ENCODE assay signal across 13 cellular contexts in the genomic region with DNA sequence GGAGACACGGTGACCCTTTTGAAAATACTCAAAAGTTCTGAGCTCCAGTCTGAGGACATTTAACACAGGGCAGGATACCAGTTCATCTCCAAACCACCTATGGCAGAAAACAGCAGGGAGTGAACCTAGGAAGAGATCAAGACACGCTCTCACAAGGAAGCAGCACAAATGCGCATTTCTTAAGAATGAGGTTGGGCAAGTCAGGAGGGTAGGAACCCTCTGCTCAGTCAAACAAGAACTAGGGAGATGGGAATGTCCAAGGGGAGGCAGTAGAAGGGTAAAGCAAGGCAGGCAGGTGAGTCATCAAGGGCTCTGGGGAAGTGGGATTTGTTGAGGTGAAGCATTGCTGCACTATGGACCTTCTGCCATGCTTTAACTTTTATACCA.
"Had no signal": no experiment of that assay in that cellular context is flagged by ENCODE, and none has a peak within 500 bp of the region (broad histone marks: within the 10 kb centered on the region; RNA-seq: fewer than 3 reads in every experiment).

No MANE protein-coding gene starts in this region.

- FAIRE-seq: small intestine, urothelium cell line had no signal

- H3K27ac Mint-ChIP-seq: activated B cell treated with CpG ODN at 0.5 μM for 24 hours; activated CD4-positive, alpha-beta T cell treated with anti-CD3 and anti-CD28 coated beads, Interleukin-2, amount 10 ng/mL, durations not matched to agents 24 days and 14 days had no signal

- H3K4me3 Mint-ChIP-seq: activated B cell treated with CpG ODN at 0.5 μM for 24 hours; activated CD4-positive, alpha-beta T cell treated with anti-CD3 and anti-CD28 coated beads, Interleukin-2, amount 10 ng/mL, durations not matched to agents 24 days and 14 days had no signal

- H3K4me3 ChIP-seq: esophagus muscularis mucosa had no signal

- H3K4me1 Mint-ChIP-seq: activated CD4-positive, alpha-beta T cell treated with anti-CD3 and anti-CD28 coated beads, Interleukin-2, amount 10 ng/mL, durations not matched to agents 24 days and 14 days had no signal

- H3K36me3 ChIP-seq: esophagus muscularis mucosa had no signal

- ATAC-seq: left ventricle myocardium superior, right cardiac atrium had no signal

- H3K27me3 ChIP-seq: esophagus muscularis mucosa had no signal

- DNase-seq: activated B cell treated with CpG ODN at 0.5 μM for 24 hours; activated CD4-positive, alpha-beta T cell treated with anti-CD3 and anti-CD28 coated beads, Interleukin-2, amount 10 ng/mL, durations not matched to agents 24 days and 14 days; activated CD8-positive, alpha-beta memory T cell treated with anti-CD3 and anti-CD28 coated beads for 24 hours; activated naive CD4-positive, alpha-beta T cell treated with Interleukin-2 at 50 U/mL for 16 hours; cerebellar nuclear complex; head of caudate nucleus; islet precursor cell; left ventricle myocardium superior; posterior cingulate gyrus; right cardiac atrium; small intestine had no signal

- H3K9me3 ChIP-seq: esophagus muscularis mucosa had no signal

- H3K27ac ChIP-seq: esophagus muscularis mucosa had no signal

- H3K9me3 Mint-ChIP-seq: activated B cell treated with CpG ODN at 0.5 μM for 24 hours; activated CD4-positive, alpha-beta T cell treated with anti-CD3 and anti-CD28 coated beads, Interleukin-2, amount 10 ng/mL, durations not matched to agents 24 days and 14 days had no signal
